In genomic region chr20:44706371-44707258, GRCh38 we compare ENCODE assay signal across 12 cellular contexts. TPM values are rescaled to one million over a fixed set of nuclear protein-coding genes. Genes with fewer than 3 reads are reported as not detected.
A peak's percentile ranks its signal among the peaks of the same experiment; 100 is the strongest.
DNase-seq lines count a peak whose midpoint lies in the region; ATAC-seq and TF ChIP-seq lines count a peak whose summit lies in the region.
"Had no signal": no experiment of that assay in that cellular context is flagged by ENCODE, and none has a peak within 500 bp of the region (broad histone marks: within the 10 kb centered on the region; RNA-seq: fewer than 3 reads in every experiment).

No MANE protein-coding gene starts in this region.

- H2BK15ac ChIP-seq in IMR-90 (ENCODE audit: low read depth, low read length) = no peak overlapping the region

- no peaks in the 10 kb centered on the region for H3K9me3 Mint-ChIP-seq in endothelial cell (ENCODE audit: unreplicated experiment)
- H3K9me3 Mint-ChIP-seq: activated B cell treated with CpG ODN at 0.5 μM for 24 hours had no signal

- no peak overlapping the region for H3K23ac ChIP-seq in IMR-90 (ENCODE audit: low read depth, low read length)

- no peak for TF ChIP-seq CTCF in IMR-90 (conservative IDR thresholded peaks at IDR 0.05; ENCODE audit: low read depth, low read length)
- no peak for TF ChIP-seq CTCF in esophagus squamous epithelium (IDR thresholded peaks at IDR 0.05)
- TF ChIP-seq CTCF in endothelial cell (IDR thresholded peaks at IDR 0.05; ENCODE audit: unreplicated experiment) = no peak

- H3K4me2 ChIP-seq in IMR-90 (ENCODE audit: low read depth, low read length) = no peak overlapping the region

- H2BK20ac ChIP-seq in IMR-90 (ENCODE audit: low read depth, low read length) = no peak overlapping the region

- no peak for TF ChIP-seq RAD21 in IMR-90 (IDR thresholded peaks at IDR 0.05; ENCODE audit: low read length)

- H3K27ac Mint-ChIP-seq in endothelial cell (ENCODE audit: unreplicated experiment) = no peak overlapping the region
- H3K27ac Mint-ChIP-seq: activated B cell treated with CpG ODN at 0.5 μM for 24 hours had no signal

- H3K4me3 ChIP-seq in IMR-90 (ENCODE audit: insufficient read depth, low read depth, low read length) (no peak overlapping the region), esophagus squamous epithelium (no peak overlapping the region)

- H3K36me3 ChIP-seq in IMR-90 (ENCODE audit: control insufficient read depth, insufficient read depth, low read length) (no peaks in the 10 kb centered on the region), esophagus squamous epithelium (no peaks in the 10 kb centered on the region)

- peaks cover 3% of the 10 kb centered on the region for H3K9me1 ChIP-seq in IMR-90 (ENCODE audit: insufficient read depth, low read length)

- CTCF ChIA-PET in IMR-90 (lab: Yijun Ruan, JAX) = interaction anchor here (0.6 kb wide), 1 partner anchor 808 kb away, joined by 4 read pairs; no protein-coding TSS in a partner anchor

- no peak overlapping the region for H2AK9ac ChIP-seq in IMR-90 (replicated peaks; ENCODE audit: low read depth, low read length, poor library complexity)

- POLR2A ChIA-PET in IMR-90 (lab: Charles Lee; ENCODE audit: unreplicated experiment) = no interaction called here

- TF ChIP-seq POLR2A in IMR-90 (IDR thresholded peaks at IDR 0.05; ENCODE audit: low read depth, low read length) (no peak), esophagus squamous epithelium (IDR thresholded peaks at IDR 0.05) (no peak)

- no peaks in the 10 kb centered on the region; the same call in 1 of the 2 replicates for H4K20me1 ChIP-seq in IMR-90 (ENCODE audit: insufficient read depth, low read length)

- H3K4me3 Mint-ChIP-seq in endothelial cell (ENCODE audit: unreplicated experiment) = no peak overlapping the region
- H3K4me3 Mint-ChIP-seq: activated B cell treated with CpG ODN at 0.5 μM for 24 hours had no signal

- H3K79me1 ChIP-seq in IMR-90 (ENCODE audit: low read depth in 1 of 2, low read length in 2 of 2) = no peaks in the 10 kb centered on the region

- peak overlapping the region; percentile 7; the same call in 1 of the 2 replicates for H2AK5ac ChIP-seq in IMR-90 (ENCODE audit: low read depth, low read length)

- H3K4ac ChIP-seq in IMR-90 (ENCODE audit: low read depth, low read length) = no peak overlapping the region

- H4K8ac ChIP-seq in IMR-90 (ENCODE audit: low read depth in 2 of 2, low read length in 2 of 2) = no peak overlapping the region

- BruUV-seq in IMR-90 (replicated peaks; lab: Mats Ljungman, UMichigan) = no TSS peak

- H3K9ac ChIP-seq in IMR-90 (ENCODE audit: low read depth, low read length) = no peak overlapping the region

- H4K5ac ChIP-seq in IMR-90 (ENCODE audit: low read depth, low read length) = no peak overlapping the region; the same call in 1 of the 2 replicates

- H3K27ac ChIP-seq in IMR-90 (ENCODE audit: insufficient read depth, low read length) (no peak overlapping the region), esophagus squamous epithelium (peak overlapping the region; percentile 62 to 87 (median 76))
- H3K27ac ChIP-seq: RWPE1 had no signal

- ATAC-seq in IMR-90 (ENCODE audit: low read depth) = peak; percentile 10; the same call in 1 of the 2 replicates
- ATAC-seq in HG02970 (IDR thresholded peaks at IDR 0.05; ENCODE audit: low FRiP score, unreplicated experiment) = no peak
- no peak for ATAC-seq in HG02870 (IDR thresholded peaks at IDR 0.05; ENCODE audit: unreplicated experiment)

- H4K91ac ChIP-seq in IMR-90 (ENCODE audit: insufficient read depth, low read depth, low read length) = no peak overlapping the region

- H2AFZ ChIP-seq in IMR-90 (replicated peaks; ENCODE audit: low read length, poor library complexity) = no peak overlapping the region

- H3K36me3 Mint-ChIP-seq in endothelial cell (ENCODE audit: low read depth, unreplicated experiment) = peaks cover 6% of the 10 kb centered on the region

- intact Hi-C loops in IMR-90 (cut with micrococcal nuclease) = no loop called here
- intact Hi-C loops in esophagus squamous epithelium (cut with DNase I) = no loop called here
- intact Hi-C loops in posterior vena cava (cut with DNase I) = no loop called here

- dilution Hi-C loops in IMR-90 (cut with HindIII; ENCODE audit: low sequenced_read_pairs, unreplicated experiment) = no loop called here

- H3K18ac ChIP-seq in IMR-90 (ENCODE audit: low read depth, low read length) = no peak overlapping the region

- no peak overlapping the region for H2BK5ac ChIP-seq in IMR-90 (ENCODE audit: low read depth, low read length, poor library complexity, severe bottlenecking)

- peaks cover under 1% of the 10 kb centered on the region for H3K27me3 Mint-ChIP-seq in endothelial cell (ENCODE audit: unreplicated experiment)
- H3K27me3 Mint-ChIP-seq: activated B cell treated with CpG ODN at 0.5 μM for 24 hours had no signal

- 75% methylated on average over 6 of the region's 13 CpGs; no CpG with 5 or more reads in 1 of the 2 experiments for WGBS in IMR-90 (ENCODE audit: extremely low coverage in 2 of 2, insufficient read length in 1 of 2), 2 experiments
- 45 to 52% methylated on average over 10 of the region's 13 CpGs for WGBS in esophagus squamous epithelium, 2 donors

- H3K4me1 ChIP-seq in IMR-90 (ENCODE audit: control insufficient read depth, insufficient read depth, low read length) (peaks cover 39% of the 10 kb centered on the region), esophagus squamous epithelium (peaks cover 6 to 55% (median 34%) of the 10 kb centered on the region in 3 donors)

- no peak overlapping the region for H3K56ac ChIP-seq in IMR-90 (ENCODE audit: extremely low read depth, insufficient read depth, low read length)

- H3K27me3 ChIP-seq in IMR-90 (ENCODE audit: control insufficient read depth, insufficient read depth, low read length) (peaks cover 14% of the 10 kb centered on the region), esophagus squamous epithelium (no peaks in the 10 kb centered on the region)

- H2BK120ac ChIP-seq in IMR-90 (ENCODE audit: low read depth, low read length) = no peak overlapping the region

- no peak overlapping the region for H3K14ac ChIP-seq in IMR-90 (replicated peaks; ENCODE audit: low read depth, low read length)

- H3K9me3 ChIP-seq in IMR-90 (ENCODE audit: control insufficient read depth, insufficient read depth, low read length) (no peaks in the 10 kb centered on the region), esophagus squamous epithelium (no peaks in the 10 kb centered on the region)

- no peaks in the 10 kb centered on the region for H3K4me1 Mint-ChIP-seq in endothelial cell (ENCODE audit: unreplicated experiment)

- in situ Hi-C loops in IMR-90 (cut with MboI; ENCODE audit: low sequenced_read_pairs) = no loop called here

- DNase-seq in AG08395 (ENCODE audit: low spot score) (peak; percentile 78), IMR-90 (peak; percentile 35), esophagus squamous epithelium (lab: John Stamatoyannopoulos, UW) (no peak), posterior vena cava (ENCODE audit: low spot score) (peak; percentile 88), iPS-NIHi7 (ENCODE audit: extremely low spot score) (no peak), endothelial cell (ENCODE audit: low spot score) (no peak)
- DNase-seq: activated B cell treated with CpG ODN at 0.5 μM for 24 hours, dermis blood vessel endothelial cell, NCI-H187 had no signal

TF ChIP-seq in IMR-90, 13 proteins besides CTCF, POLR2A, EP300 and RAD21:
- TF ChIP-seq BHLHE40 (IDR thresholded peaks at IDR 0.05; ENCODE audit: low read depth, low read length) = no peak
- 0 out of 2 replicates have a peak, but pooled peaks have one; percentile 15 for TF ChIP-seq USF2 (IDR thresholded peaks at IDR 0.05; ENCODE audit: low read depth, low read length)
TF ChIP-seq in IMR-90: peak in this region for 1.

RNA-seq across cellular contexts. Expression of gene CCN5, which starts 8.6 kb away (rescaled TPM):
- not detected in 2 replicates for total RNA-seq in IMR-90 (2012; rRNA removed)
- polyA plus RNA-seq in IMR-90 (2012; rRNA removed) = not detected in 2 replicates
- 0.12 TPM in 1 of 2 replicates, not detected in the other for polyA plus RNA-seq in IMR-90 (2012; cell fraction: cytosol; rRNA removed)
- 0.02 and 0.13 TPM in 2 replicates for polyA plus RNA-seq in IMR-90 (2012; cell fraction: nucleus; rRNA removed; ENCODE audit: low replicate concordance)
- 10 to 100 TPM in 3 of 4 donors, 1 to 10 TPM in 1; 6.7 to 83.9 (median 31.0) TPM for total RNA-seq in esophagus squamous epithelium
- 100 to 1,000 TPM; 210 to 342 TPM for total RNA-seq in posterior vena cava
- total RNA-seq in endothelial cell (ENCODE audit: unreplicated experiment) = not detected
- total RNA-seq: activated B cell treated with CpG ODN at 0.5 μM for 24 hours, dermis blood vessel endothelial cell had no signal

RNA-seq across cellular contexts. Expression of gene KCNK15, which starts 39.0 kb away (rescaled TPM):
- total RNA-seq in IMR-90 (2012; rRNA removed) (not detected in 2 replicates), esophagus squamous epithelium (1 to 10 TPM in 1 of 4 donors, under 1 TPM in 2, not detected in 1; 0.13 to 2.5 (median 0.23) TPM), posterior vena cava (1 to 10 TPM; 4.1 to 4.5 TPM), endothelial cell (ENCODE audit: unreplicated experiment) (not detected)
- not detected in 2 replicates for polyA plus RNA-seq in IMR-90 (2012; rRNA removed)
- not detected in 2 replicates for polyA plus RNA-seq in IMR-90 (2012; cell fraction: cytosol; rRNA removed)
- polyA plus RNA-seq in IMR-90 (2012; cell fraction: nucleus; rRNA removed; ENCODE audit: low replicate concordance) = not detected in 2 replicates

RNA-seq across cellular contexts. Expression of gene ADA, which starts 55.1 kb away (rescaled TPM):
- total RNA-seq in IMR-90 (2012; rRNA removed) (6.9 and 8.1 TPM in 2 replicates), esophagus squamous epithelium (10 to 100 TPM in 2 of 4 donors, 1 to 10 TPM in 2; 3.8 to 31.7 (median 15.7) TPM), posterior vena cava (10 to 100 TPM; 11.0 to 17.7 TPM), endothelial cell (ENCODE audit: unreplicated experiment) (137 TPM)
- polyA plus RNA-seq in IMR-90 (2012; rRNA removed) = 11.0 and 11.6 TPM in 2 replicates
- 9.8 and 15.3 TPM in 2 replicates for polyA plus RNA-seq in IMR-90 (2012; cell fraction: cytosol; rRNA removed)
- 31.5 and 33.0 TPM in 2 replicates for polyA plus RNA-seq in IMR-90 (2012; cell fraction: nucleus; rRNA removed; ENCODE audit: low replicate concordance)

Comparison
In these comparisons a context has a peak if more than half of its experiments do, and no peak if none do; other contexts are left out.
1. DNase-seq: peak in AG08395 (single experiment), IMR-90 (single experiment) and posterior vena cava (single experiment); none in esophagus squamous epithelium (single experiment), iPS-NIHi7 (single experiment) and endothelial cell (single experiment).